Comparison of ENCODE assay signal across 10 cellular contexts in genomic region chr2:10817413-10817812, GRCh38. TPM values are rescaled to one million over a fixed set of nuclear protein-coding genes. Genes with fewer than 3 reads are reported as not detected.
DNase-seq lines count a peak whose midpoint lies in the region; ATAC-seq, FAIRE-seq and TF ChIP-seq lines count a peak whose summit lies in the region.
"Had no signal": no experiment of that assay in that cellular context is flagged by ENCODE, and none has a peak within 500 bp of the region (broad histone marks: within the 10 kb centered on the region; RNA-seq: fewer than 3 reads in every experiment).

No MANE protein-coding gene starts in this region.

- no peak overlapping the region for H3K27ac ChIP-seq in breast epithelium
- no peak overlapping the region for H3K27ac ChIP-seq in Panc1 (ENCODE audit: low read length)

- no peaks in the 10 kb centered on the region for H3K9me3 Mint-ChIP-seq in MCF 10A (ENCODE audit: unreplicated experiment)

- TF ChIP-seq CTCF in MCF 10A (IDR thresholded peaks at IDR 0.05; ENCODE audit: unreplicated experiment): peak; percentile 46
- no peak for TF ChIP-seq CTCF in breast epithelium (IDR thresholded peaks at IDR 0.05)
- TF ChIP-seq CTCF in Panc1 (IDR thresholded peaks at IDR 0.05): peak; percentile 65
- TF ChIP-seq CTCF in fibroblast of villous mesenchyme (IDR thresholded peaks at IDR 0.05; ENCODE audit: insufficient read depth, low read depth, low read length): peak; percentile 23

- H3K36me3 ChIP-seq in breast epithelium (no peaks in the 10 kb centered on the region), Panc1 (ENCODE audit: control insufficient read depth, insufficient read depth, low read length) (no peaks in the 10 kb centered on the region)

- H3K36me3 Mint-ChIP-seq in MCF 10A (ENCODE audit: insufficient read depth, unreplicated experiment): no peaks in the 10 kb centered on the region

- H3K9me3 ChIP-seq in breast epithelium (no peaks in the 10 kb centered on the region), Panc1 (ENCODE audit: control insufficient read depth, insufficient read depth, low read depth, low read length) (no peaks in the 10 kb centered on the region)

- intact Hi-C loops in MCF 10A (cut with micrococcal nuclease) (no loop called here), breast epithelium (cut with DNase I; ENCODE audit: low total_unique reads) (no loop called here), Panc1 (cut with micrococcal nuclease; ENCODE audit: unreplicated experiment) (no loop called here)

- ATAC-seq in Panc1: no peak

- no peak overlapping the region for H3K4me3 Mint-ChIP-seq in MCF 10A (ENCODE audit: unreplicated experiment)

- DNase-seq in MCF 10A (ENCODE audit: unreplicated experiment) (peak; percentile 34), breast epithelium (ENCODE audit: low spot score in 2 of 2) (no peak), Panc1 (ENCODE audit: low read depth, low spot score) (no peak), fibroblast of villous mesenchyme (ENCODE audit: low read depth) (no peak), urothelium cell line (ENCODE audit: low spot score) (peak; percentile 47), AG08395 (ENCODE audit: low spot score) (no peak), NCI-H1048 (lab: John Stamatoyannopoulos, UW) (no peak), NCI-H1092 (lab: John Stamatoyannopoulos, UW) (no peak)
- DNase-seq: activated CD4-positive, CD25-positive, alpha-beta regulatory T cell; amniotic stem cell had no signal

- CTCF ChIA-PET in MCF 10A (lab: Yijun Ruan, JAX): interaction anchor here (1.0 to 5.8 kb wide), 4 partner anchors 14 to 59 kb away, joined by 3 to 28 read pairs (median 4); no protein-coding TSS in a partner anchor
- CTCF ChIA-PET in Panc1 (lab: Charles Lee): interaction anchor here (1.2 kb wide), 1 partner anchor 15 kb away, joined by 5 read pairs; no protein-coding TSS in a partner anchor

- no peak overlapping the region for H3K27ac Mint-ChIP-seq in MCF 10A (ENCODE audit: low read depth, unreplicated experiment)

- H3K27me3 Mint-ChIP-seq in MCF 10A (ENCODE audit: insufficient read depth, unreplicated experiment): peaks cover 40% of the 10 kb centered on the region

- in situ Hi-C loops in Panc1 (cut with HindIII; ENCODE audit: low pct_unique_long_range_greater_than_20kb, low sequenced_read_pairs): no loop called here

- FAIRE-seq in urothelium cell line (lab: Jason Lieb, UNC): no peak

- POLR2A ChIA-PET in MCF 10A (lab: Yijun Ruan, JAX) (interaction anchor here (0.5 kb wide), 1 partner anchor 138 kb away, joined by 3 read pairs; no protein-coding TSS in a partner anchor), Panc1 (lab: Charles Lee) (no interaction called here)

- no peak for TF ChIP-seq POLR2A in breast epithelium (IDR thresholded peaks at IDR 0.05)

- BruUV-seq in MCF 10A (replicated peaks; lab: Mats Ljungman, UMichigan) (no TSS peak), Panc1 (replicated peaks; lab: Mats Ljungman, UMichigan) (no TSS peak)

- H3K4me1 ChIP-seq in breast epithelium: no peaks in the 10 kb centered on the region
- peaks cover 7% of the 10 kb centered on the region; the same call in 1 of the 2 replicates for H3K4me1 ChIP-seq in Panc1 (ENCODE audit: control insufficient read depth, insufficient read depth, low read length)

- H3K4me1 Mint-ChIP-seq in MCF 10A (ENCODE audit: insufficient read depth, unreplicated experiment): peaks cover 5% of the 10 kb centered on the region

- H3K4me3 ChIP-seq in breast epithelium (no peak overlapping the region), Panc1 (ENCODE audit: low read depth in 2 of 2, low read length in 2 of 2) (no peak overlapping the region), fibroblast of villous mesenchyme (ENCODE audit: low read depth, low read length) (no peak overlapping the region)

- H3K27me3 ChIP-seq in breast epithelium (no peaks in the 10 kb centered on the region), Panc1 (ENCODE audit: control insufficient read depth, insufficient read depth, low read length) (no peaks in the 10 kb centered on the region; the same call in 1 of the 2 replicates)

RNA-seq across cellular contexts. Expression of gene PDIA6, which starts 4.8 kb away (rescaled TPM):
- total RNA-seq in MCF 10A (2022) (254 and 339 TPM in 2 replicates), breast epithelium (100 to 1,000 TPM in 2 of 3 donors, 10 to 100 TPM in 1; 84.7 to 118 (median 108) TPM), Panc1 (2021; ENCODE audit: unreplicated experiment) (271 TPM), fibroblast of villous mesenchyme (276 and 412 TPM in 2 replicates)
- 225 TPM for polyA plus RNA-seq in Panc1 (2012; ENCODE audit: insufficient read length)

Comparison
In these comparisons a context has a peak if more than half of its experiments do, and no peak if none do; other contexts are left out.
1. DNase-seq: peak in MCF 10A (single experiment) and urothelium cell line (single experiment); none in breast epithelium (0 of 2), Panc1 (single experiment), fibroblast of villous mesenchyme (single experiment), AG08395 (single experiment), NCI-H1048 (single experiment) and NCI-H1092 (single experiment).
2. CTCF ChIP-seq: peak in MCF 10A (single experiment), Panc1 (single experiment) and fibroblast of villous mesenchyme (single experiment); none in breast epithelium (0 of 3).